In genomic region chr21:41529769-41530168, GRCh38 we compare ENCODE assay signal across 19 cellular contexts. TPM values are rescaled to one million over a fixed set of nuclear protein-coding genes. Genes with fewer than 3 reads are reported as not detected.
DNase-seq lines count a peak whose midpoint lies in the region; ATAC-seq, FAIRE-seq and TF ChIP-seq lines count a peak whose summit lies in the region.
"Had no signal": no experiment of that assay in that cellular context is flagged by ENCODE, and none has a peak within 500 bp of the region (broad histone marks: within the 10 kb centered on the region; RNA-seq: fewer than 3 reads in every experiment).

No MANE protein-coding gene starts in this region.

- no peak overlapping the region for H3K4ac ChIP-seq in H1 (replicated peaks; ENCODE audit: insufficient read length, low read depth, low read length)

- H3K4me2 ChIP-seq in HepG2 (ENCODE audit: low read depth, low read length) (peak overlapping the region; percentile 34; the same call in 1 of the 2 replicates), H1 (ENCODE audit: insufficient read depth in 1 of 2, low read depth in 2 of 2, low read length in 2 of 2) (no peak overlapping the region), SK-N-SH (no peak overlapping the region)
- H3K4me2 ChIP-seq: BLaER1 had no signal

- no peak for TF ChIP-seq RAD21 in HepG2 (CRISPR knock-in tag; IDR thresholded peaks at IDR 0.05)
- no peak for TF ChIP-seq RAD21 in H1 (IDR thresholded peaks at IDR 0.05 in 1 of 2, conservative IDR thresholded peaks at IDR 0.05 in 1 of 2; ENCODE audit: low read depth in 2 of 2, low read length in 2 of 2)
- no peak for TF ChIP-seq RAD21 in SK-N-SH (IDR thresholded peaks at IDR 0.05; ENCODE audit: low read length)

- no peak overlapping the region for H3K27ac ChIP-seq in HepG2 (ENCODE audit: extremely low read length, insufficient read depth, low read length)
- H3K27ac ChIP-seq in right lobe of liver: no peak overlapping the region
- no peak overlapping the region for H3K27ac ChIP-seq in H1 (ENCODE audit: low read depth, low read length)
- H3K27ac ChIP-seq in prostate gland: peak overlapping the region; percentile 74 to 85
- no peak overlapping the region for H3K27ac ChIP-seq in SK-N-SH (ENCODE audit: low read depth in 2 of 2, low read length in 1 of 2)
- H3K27ac ChIP-seq: BLaER1, HL-60 had no signal

- H3K23me2 ChIP-seq in H1 (ENCODE audit: low read depth, low read length): peaks cover 2% of the 10 kb centered on the region; the same call in 1 of the 2 replicates

- H3K79me1 ChIP-seq in H1 (ENCODE audit: low read depth, low read length): no peaks in the 10 kb centered on the region

- no peak for TF ChIP-seq POLR2A in HepG2 (IDR thresholded peaks at IDR 0.05; ENCODE audit: insufficient read depth in 1 of 2, low read depth in 2 of 2, low read length in 2 of 2)
- no peak for TF ChIP-seq POLR2A in right lobe of liver (IDR thresholded peaks at IDR 0.05)
- TF ChIP-seq POLR2A in H1 (IDR thresholded peaks at IDR 0.05; ENCODE audit: control extremely low read depth in 1 of 2, low read depth in 2 of 2, low read length in 2 of 2): no peak
- no peak for TF ChIP-seq POLR2A in prostate gland (IDR thresholded peaks at IDR 0.05)

- no peak overlapping the region for H2BK20ac ChIP-seq in H1 (ENCODE audit: low read length)

- H3K56ac ChIP-seq in H1 (replicated peaks; ENCODE audit: insufficient read length, low read depth, low read length): no peak overlapping the region

- H2AK5ac ChIP-seq in H1 (ENCODE audit: low read depth, low read length): peak overlapping the region; percentile 75; the same call in 1 of the 2 replicates

- H3K36me3 ChIP-seq in HepG2 (replicated peaks in 1 of 2; ENCODE audit: control insufficient read depth in 1 of 2, insufficient read depth in 2 of 2, low read length in 2 of 2) (no peaks in the 10 kb centered on the region), right lobe of liver (no peaks in the 10 kb centered on the region), H1 (ENCODE audit: control insufficient read depth in 2 of 4, insufficient read depth in 4 of 4, low read length in 3 of 4) (no peaks in the 10 kb centered on the region), prostate gland (no peaks in the 10 kb centered on the region), SK-N-SH (replicated peaks in 1 of 2; ENCODE audit: control insufficient read depth in 1 of 2, insufficient read depth in 2 of 2, low read length in 1 of 2) (no peaks in the 10 kb centered on the region)
- H3K36me3 ChIP-seq: BLaER1, HAP-1 had no signal

- H3K4me3 ChIP-seq in HepG2 (replicated peaks in 1 of 3; ENCODE audit: insufficient read depth in 1 of 3, low read depth in 2 of 3, low read length in 3 of 3): no peak overlapping the region
- no peak overlapping the region for H3K4me3 ChIP-seq in right lobe of liver
- H3K4me3 ChIP-seq in H1 (ENCODE audit: extremely low read depth in 1 of 4, insufficient read depth in 2 of 4, low read depth in 3 of 4, low read length in 4 of 4): no peak overlapping the region
- H3K4me3 ChIP-seq in prostate gland: no peak overlapping the region
- no peak overlapping the region for H3K4me3 ChIP-seq in SK-N-SH (ENCODE audit: low read depth in 2 of 2, low read length in 1 of 2)
- H3K4me3 ChIP-seq: BLaER1, GM12878, HAP-1 had no signal

- no peak for FAIRE-seq in HepG2 (lab: Jason Lieb, UNC)
- no peak for FAIRE-seq in H1 (lab: Jason Lieb, UNC)
- FAIRE-seq in HTR-8/SVneo (lab: Jason Lieb, UNC): no peak
- FAIRE-seq: GM12878 had no signal

- H3K4me1 ChIP-seq in HepG2 (ENCODE audit: insufficient read depth, low read length): peaks cover 37% of the 10 kb centered on the region
- H3K4me1 ChIP-seq in right lobe of liver: peaks cover 0 to 17% (median 6%) of the 10 kb centered on the region in 4 donors
- H3K4me1 ChIP-seq in H1 (replicated peaks in 1 of 4; ENCODE audit: control insufficient read depth in 3 of 4, insufficient read depth in 4 of 4, low read length in 3 of 4): peaks cover 0 to 2% (median 0%) of the 10 kb centered on the region in 4 experiments; a peak in 1 of 7 replicates
- peaks cover 9% of the 10 kb centered on the region for H3K4me1 ChIP-seq in prostate gland (replicated peaks)
- no peaks in the 10 kb centered on the region for H3K4me1 ChIP-seq in SK-N-SH (ENCODE audit: control insufficient read depth in 1 of 2, insufficient read depth in 2 of 2, low read depth in 1 of 2, low read length in 1 of 2)
- H3K4me1 ChIP-seq: BLaER1, HAP-1 had no signal

- no peaks in the 10 kb centered on the region for H3K79me2 ChIP-seq in HepG2 (ENCODE audit: insufficient read depth, low read length)
- H3K79me2 ChIP-seq in H1 (ENCODE audit: control insufficient read depth in 1 of 2, insufficient read depth in 2 of 2, low read length in 2 of 2): no peaks in the 10 kb centered on the region
- H3K79me2 ChIP-seq in SK-N-SH (ENCODE audit: insufficient read depth): no peaks in the 10 kb centered on the region

- intact Hi-C loops in HepG2 (cut with micrococcal nuclease; ENCODE audit: unreplicated experiment) (no loop called here), right lobe of liver (cut with DNase I) (loop anchor here in 1 of 2 donors (5.0 kb wide), 1 partner anchor 38 kb away; no protein-coding TSS in a partner anchor), prostate gland (cut with DNase I) (no loop called here)

- no TSS peak for BruUV-seq in HepG2 (replicated peaks; lab: Mats Ljungman, UMichigan)

- H2BK15ac ChIP-seq in H1 (ENCODE audit: low read length): 0 out of 2 replicates have a peak overlapping the region, but pooled peaks have one; percentile 46

- POLR2A ChIA-PET in HepG2 (lab: Yijun Ruan, JAX) (interaction anchor here (1.3 kb wide), 1 partner anchor 28 kb away, joined by 6 read pairs; no protein-coding TSS in a partner anchor), H1 (lab: Charles Lee; ENCODE audit: partially characterized antibody) (interaction anchor here (0.7 to 1.8 kb wide), 6 partner anchors 8 to 26 kb away, joined by 3 to 5 read pairs (median 3); partner anchors contain the start of gene TMPRSS2), SK-N-SH (lab: Yijun Ruan, JAX) (no interaction called here)

- H4K91ac ChIP-seq in H1 (replicated peaks; ENCODE audit: insufficient read length, low read length): no peak overlapping the region

- H3K9me2 ChIP-seq in SK-N-SH: no peaks in the 10 kb centered on the region

- TF ChIP-seq EP300 in HepG2 (IDR thresholded peaks at IDR 0.05; ENCODE audit: low read depth in 2 of 2, low read length in 2 of 2) (no peak), HepG2 (CRISPR knock-in tag; IDR thresholded peaks at IDR 0.05; ENCODE audit: borderline replicate concordance) (no peak), H1 (IDR thresholded peaks at IDR 0.05; ENCODE audit: borderline replicate concordance in 1 of 2, low read depth in 2 of 2, low read length in 2 of 2) (no peak), SK-N-SH (IDR thresholded peaks at IDR 0.05; ENCODE audit: borderline replicate concordance in 1 of 2, low read depth in 1 of 2, low read length in 1 of 2) (no peak)

- DNase-seq in HepG2 (ENCODE audit: low spot score): no peak
- DNase-seq in right lobe of liver: no peak
- DNase-seq in H1 (ENCODE audit: low read depth in 1 of 2, low spot score in 2 of 2): no peak
- DNase-seq in prostate gland (ENCODE audit: low spot score): no peak
- no peak for DNase-seq in SK-N-SH
- DNase-seq in HTR-8/SVneo (ENCODE audit: insufficient read length, low spot score): no peak
- DNase-seq: 8988T; AML-193; CD4-positive, CD25-positive, alpha-beta regulatory T cell; GOT3; HFFc6; IMR-90; KBM-7 had no signal

- H3F3A ChIP-seq in SK-N-SH (replicated peaks; ENCODE audit: insufficient read depth): no peaks in the 10 kb centered on the region

- no peak overlapping the region for H3K14ac ChIP-seq in H1 (ENCODE audit: insufficient read length)

- no peak overlapping the region for H2AFZ ChIP-seq in HepG2 (ENCODE audit: low read length)
- no peak overlapping the region for H2AFZ ChIP-seq in H1 (ENCODE audit: low read length)
- no peak overlapping the region for H2AFZ ChIP-seq in SK-N-SH (ENCODE audit: low read depth)

- H3K27me3 ChIP-seq in HepG2 (ENCODE audit: control insufficient read depth in 1 of 2, insufficient read depth in 2 of 2, low read length in 2 of 2): no peaks in the 10 kb centered on the region; a peak in 2 of 5 replicates
- H3K27me3 ChIP-seq in right lobe of liver: no peaks in the 10 kb centered on the region
- no peaks in the 10 kb centered on the region for H3K27me3 ChIP-seq in H1 (replicated peaks in 1 of 4; ENCODE audit: control insufficient read depth in 3 of 4, extremely low read depth in 1 of 4, insufficient read depth in 3 of 4, low read length in 3 of 4)
- no peaks in the 10 kb centered on the region for H3K27me3 ChIP-seq in prostate gland (replicated peaks; ENCODE audit: insufficient read depth)
- peaks cover 34% of the 10 kb centered on the region; the same call in 1 of the 2 replicates for H3K27me3 ChIP-seq in SK-N-SH (ENCODE audit: insufficient read depth)
- H3K27me3 ChIP-seq: BLaER1 had no signal

- in situ Hi-C loops in HepG2 (cut with HindIII; ENCODE audit: extremely low pct_ligation_motif_present, low pct_unique_long_range_greater_than_20kb): no loop called here

- no peak overlapping the region for H2BK5ac ChIP-seq in H1 (ENCODE audit: low read depth, low read length)

- H3K9ac ChIP-seq in HepG2 (ENCODE audit: insufficient read depth, low read depth, low read length) (no peak overlapping the region), H1 (replicated peaks in 1 of 4; ENCODE audit: extremely low read depth in 1 of 4, low read depth in 3 of 4, low read length in 3 of 4) (no peak overlapping the region), SK-N-SH (no peak overlapping the region)
- H3K9ac ChIP-seq: BLaER1 had no signal

- H2BK120ac ChIP-seq in H1 (replicated peaks; ENCODE audit: low read depth, low read length): no peak overlapping the region

- CTCF ChIA-PET in HepG2 (lab: Yijun Ruan, JAX; ENCODE audit: low intra/inter-chr PET ratio, low total read pairs): no interaction called here
- CTCF ChIA-PET in H1 (lab: Charles Lee; ENCODE audit: partially characterized antibody): interaction anchor here (1.2 kb wide), 1 partner anchor 19 kb away, joined by 3 read pairs; no protein-coding TSS in a partner anchor
- CTCF ChIA-PET in SK-N-SH (lab: Yijun Ruan, JAX): no interaction called here

- no peak overlapping the region for H3K18ac ChIP-seq in H1 (ENCODE audit: extremely low read depth, low read length)

- H4K20me1 ChIP-seq in HepG2 (ENCODE audit: insufficient read depth, low read length) (no peaks in the 10 kb centered on the region), H1 (replicated peaks in 1 of 2; ENCODE audit: control insufficient read depth in 1 of 2, insufficient read depth in 2 of 2, low read length in 2 of 2) (no peaks in the 10 kb centered on the region), SK-N-SH (ENCODE audit: insufficient read depth) (no peaks in the 10 kb centered on the region)
- H4K20me1 ChIP-seq: BLaER1 had no signal

- H3K23ac ChIP-seq in H1 (ENCODE audit: insufficient read length): no peak overlapping the region

- no peak overlapping the region for H4K5ac ChIP-seq in H1 (ENCODE audit: insufficient read length, low read depth, low read length)

- H2BK12ac ChIP-seq in H1 (ENCODE audit: low read depth, low read length): no peak overlapping the region

- TF ChIP-seq CTCF in HepG2 (CRISPR knock-in tag; IDR thresholded peaks at IDR 0.05) (no peak), right lobe of liver (IDR thresholded peaks at IDR 0.05) (no peak), H1 (IDR thresholded peaks at IDR 0.05; ENCODE audit: control extremely low read depth in 1 of 3, insufficient read depth in 1 of 3, low read depth in 1 of 3, low read length in 3 of 3) (no peak), prostate gland (IDR thresholded peaks at IDR 0.05) (no peak), SK-N-SH (IDR thresholded peaks at IDR 0.05) (no peak)

- ATAC-seq in HepG2 (no peak), right lobe of liver (no peak), GM21381 (IDR thresholded peaks at IDR 0.05; ENCODE audit: unreplicated experiment) (no peak), GM19395 (IDR thresholded peaks at IDR 0.05; ENCODE audit: unreplicated experiment) (no peak)
- ATAC-seq: GM12878 had no signal

- WGBS in HepG2 (ENCODE audit: low lambda C conversion rate): 11% methylated on average over 7 of the region's 9 CpGs
- 75% methylated on average over 5 of the region's 9 CpGs for WGBS in right lobe of liver (ENCODE audit: insufficient coverage, low coverage, low lambda C conversion rate, missing lambda C conversion rate)
- 76% methylated on average over 9 of the region's 9 CpGs; no CpG with 5 or more reads in 1 of the 2 experiments for WGBS in H1 (ENCODE audit: extremely low coverage in 1 of 2, insufficient coverage in 1 of 2, insufficient read length in 1 of 2, insufficient replicate concordance in 2 of 2, low coverage in 1 of 2, low lambda C conversion rate in 2 of 2, missing lambda C conversion rate in 1 of 2), 2 experiments
- 87% methylated on average over 9 of the region's 9 CpGs for WGBS in prostate gland
- 48% methylated on average over 8 of the region's 9 CpGs for WGBS in SK-N-SH (ENCODE audit: low lambda C conversion rate)

- no peak overlapping the region for H4K8ac ChIP-seq in H1 (ENCODE audit: extremely low read depth, insufficient read depth, low read length)

- no peaks in the 10 kb centered on the region for H3K9me3 ChIP-seq in HepG2 (ENCODE audit: low read length)
- no peaks in the 10 kb centered on the region for H3K9me3 ChIP-seq in right lobe of liver
- no peaks in the 10 kb centered on the region for H3K9me3 ChIP-seq in H1 (ENCODE audit: insufficient read depth in 2 of 2, low read depth in 1 of 2, low read length in 1 of 2)
- H3K9me3 ChIP-seq in prostate gland: no peaks in the 10 kb centered on the region
- H3K9me3 ChIP-seq in SK-N-SH: no peaks in the 10 kb centered on the region

RNA-seq across cellular contexts. Expression of gene TMPRSS2, which starts 21.8 kb away (rescaled TPM):
- 0.86 and 1.8 TPM in 2 replicates for total RNA-seq in HepG2 (2016; rRNA removed; fragmentation: Illumina TruSeq; extraction: Trizol)
- 0.20 and 0.62 TPM in 2 replicates for total RNA-seq in HepG2 (2016; cell fraction: cytosol; rRNA removed; fragmentation: Illumina TruSeq; extraction: Trizol; ENCODE audit: low read depth)
- total RNA-seq in HepG2 (2016; cell fraction: insoluble cytoplasmic fraction; rRNA removed; fragmentation: Illumina TruSeq; extraction: Trizol): 0.98 and 1.7 TPM in 2 replicates
- total RNA-seq in HepG2 (2016; cell fraction: membrane; rRNA removed; fragmentation: Illumina TruSeq; extraction: Trizol): 0.93 and 0.96 TPM in 2 replicates
- 1.4 and 2.2 TPM in 2 replicates for total RNA-seq in HepG2 (2016; cell fraction: nucleus; rRNA removed; fragmentation: Illumina TruSeq; extraction: Trizol)
- polyA plus RNA-seq in HepG2 (2011; rRNA removed): 1.7 and 1.9 TPM in 2 replicates
- polyA plus RNA-seq in HepG2 (2011; cell fraction: cytosol; rRNA removed): 1.2 and 1.5 TPM in 2 replicates
- 1.3 TPM in 2 replicates for polyA plus RNA-seq in HepG2 (2011; cell fraction: nucleus; rRNA removed)
- 3.7 and 4.1 TPM in 2 replicates for polyA plus RNA-seq in HepG2 (2012)
- polyA plus RNA-seq in HepG2 (2016; cell fraction: cytosol; fragmentation: Illumina TruSeq; extraction: Trizol; ENCODE audit: low read depth): 0.32 and 0.38 TPM in 2 replicates
- 0.76 and 0.89 TPM in 2 replicates for polyA plus RNA-seq in HepG2 (2016; cell fraction: insoluble cytoplasmic fraction; fragmentation: Illumina TruSeq; extraction: Trizol; ENCODE audit: low read depth)
- 0.26 and 0.73 TPM in 2 replicates for polyA plus RNA-seq in HepG2 (2016; cell fraction: membrane; fragmentation: Illumina TruSeq; extraction: Trizol; ENCODE audit: low read depth)
- polyA plus RNA-seq in HepG2 (2016; cell fraction: nucleus; fragmentation: Illumina TruSeq; extraction: Trizol; ENCODE audit: insufficient read depth, low read depth): 2.7 and 3.0 TPM in 2 replicates
- 2.6 TPM in 1 of 2 replicates, not detected in the other for polyA minus RNA-seq in HepG2 (2011; rRNA and poly(A)+ RNA removed; ENCODE audit: low replicate concordance)
- polyA minus RNA-seq in HepG2 (2011; cell fraction: cytosol; rRNA and poly(A)+ RNA removed): 0.89 and 0.97 TPM in 2 replicates
- polyA minus RNA-seq in HepG2 (2011; cell fraction: nucleus; rRNA and poly(A)+ RNA removed): 1.2 and 2.0 TPM in 2 replicates
- total RNA-seq in right lobe of liver: 10 to 100 TPM; 19.3 to 53.7 (median 20.8) TPM
- 9.2 and 13.2 TPM in 2 replicates for total RNA-seq in H1 (2021; fragmentation: NEBNext Ultra II Directional; extraction: Animal tissue kit (Norgen Biotek cat#: 25700))
- polyA plus RNA-seq in H1 (2011; rRNA removed): 10.5 and 11.0 TPM in 2 replicates
- 10.5 TPM for polyA plus RNA-seq in H1 (2011; cell fraction: cytosol; rRNA removed)
- polyA plus RNA-seq in H1 (2011; cell fraction: nucleus; rRNA removed): 11.6 TPM
- 10.1 to 11.1 TPM (median 10.6 TPM) in 4 replicates for polyA plus RNA-seq in H1 (2012, experiment 1 of 2)
- 4.4 TPM for polyA plus RNA-seq in H1 (2012, experiment 2 of 2)
- 4.3 TPM for polyA plus RNA-seq in H1 (2013, experiment 1 of 2)
- 3.7 TPM for polyA plus RNA-seq in H1 (2013, experiment 2 of 2)
- polyA minus RNA-seq in H1 (2011; rRNA and poly(A)+ RNA removed): 11.0 and 12.8 TPM in 2 replicates
- polyA minus RNA-seq in H1 (2011; cell fraction: cytosol; rRNA and poly(A)+ RNA removed): 4.9 TPM
- 10.0 TPM for polyA minus RNA-seq in H1 (2011; cell fraction: nucleus; rRNA and poly(A)+ RNA removed)
- 100 to 1,000 TPM; 336 to 786 TPM for total RNA-seq in prostate gland
- polyA plus RNA-seq in SK-N-SH (2012; rRNA removed): not detected in 2 replicates
- polyA plus RNA-seq in SK-N-SH (2012; cell fraction: cytosol; rRNA removed): not detected in 2 replicates
- polyA plus RNA-seq in SK-N-SH (2012; cell fraction: nucleus; rRNA removed): not detected in 2 replicates
- total RNA-seq: CD4-positive, CD25-positive, alpha-beta regulatory T cell; HFFc6; IMR-90 had no signal
- polyA plus RNA-seq: CD4-positive, CD25-positive, alpha-beta regulatory T cell; IMR-90 had no signal

Comparison
In these comparisons a context has a peak if more than half of its experiments do, and no peak if none do; other contexts are left out.
1. H3K27ac ChIP-seq: peak in prostate gland (2 of 2); none in HepG2 (single experiment), right lobe of liver (0 of 3), H1 (single experiment) and SK-N-SH (0 of 2).
2. RNA of gene TMPRSS2, which starts 21.8 kb away (total RNA-seq): 336 to 786 TPM in prostate gland; 19.3 to 53.7 TPM in right lobe of liver, 9.2 to 13.2 TPM in H1 and 0.20 to 2.2 TPM in HepG2; every median in the first group is over 4 times any median in the second.